Comparison of ENCODE assay signal across 11 cellular contexts in the genomic region with DNA sequence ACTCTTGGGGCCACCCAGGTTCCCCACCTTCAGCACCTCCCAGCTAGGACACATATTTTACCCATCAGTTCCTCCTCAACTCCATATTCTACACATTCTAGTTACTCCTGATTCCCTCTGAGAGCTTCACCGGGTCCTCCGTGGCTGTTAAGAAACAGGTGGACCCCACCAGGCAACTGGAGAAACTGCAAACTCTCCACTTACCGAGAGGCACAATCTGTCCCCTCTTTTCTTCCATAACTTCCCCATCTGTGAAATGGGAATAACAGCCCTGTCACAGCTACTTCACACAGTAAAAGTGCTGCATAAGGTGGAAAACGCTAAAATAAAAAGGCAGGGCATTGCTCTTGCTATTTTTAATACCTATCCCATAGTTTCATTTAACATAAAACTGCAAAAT. TPM values are rescaled to one million over a fixed set of nuclear protein-coding genes. Genes with fewer than 3 reads are reported as not detected.
DNase-seq lines count a peak whose midpoint lies in the region; ATAC-seq and TF ChIP-seq lines count a peak whose summit lies in the region.
"Had no signal": no experiment of that assay in that cellular context is flagged by ENCODE, and none has a peak within 500 bp of the region (broad histone marks: within the 10 kb centered on the region; RNA-seq: fewer than 3 reads in every experiment).

No MANE protein-coding gene starts in this region.

- no peaks in the 10 kb centered on the region for H3K9me2 ChIP-seq in PC-9 (ENCODE audit: insufficient read depth)

- H3K9me3 ChIP-seq in A673 (ENCODE audit: low read depth, low read length, poor library complexity, severe bottlenecking): no peaks in the 10 kb centered on the region
- no peaks in the 10 kb centered on the region for H3K9me3 ChIP-seq in PC-9 (ENCODE audit: insufficient read depth, low read depth)
- no peaks in the 10 kb centered on the region for H3K9me3 ChIP-seq in gastroesophageal sphincter
- no peaks in the 10 kb centered on the region for H3K9me3 ChIP-seq in ovary

- H3K4me2 ChIP-seq in PC-9: peak overlapping the region; percentile 77; the same call in 1 of the 2 replicates

- BruUV-seq in A673 (replicated peaks; lab: Mats Ljungman, UMichigan): no TSS peak
- no TSS peak for BruUV-seq in PC-9 (replicated peaks; lab: Mats Ljungman, UMichigan)

- H3K4me3 ChIP-seq in A673 (ENCODE audit: low read depth, low read length, poor library complexity, severe bottlenecking) (peak overlapping the region; percentile 51), PC-9 (no peak overlapping the region), gastroesophageal sphincter (peak overlapping the region; percentile 46 to 59), ovary (peak overlapping the region; percentile 67)

- no peaks in the 10 kb centered on the region for H3K27me3 ChIP-seq in A673 (replicated peaks; ENCODE audit: insufficient read depth, low read depth, low read length, poor library complexity)
- no peaks in the 10 kb centered on the region for H3K27me3 ChIP-seq in PC-9 (ENCODE audit: insufficient read depth, low read depth)
- H3K27me3 ChIP-seq in gastroesophageal sphincter: no peaks in the 10 kb centered on the region
- H3K27me3 ChIP-seq in ovary: no peaks in the 10 kb centered on the region

- TF ChIP-seq CTCF in A673 (conservative IDR thresholded peaks at IDR 0.05; ENCODE audit: low read depth, low read length) (no peak), PC-9 (conservative IDR thresholded peaks at IDR 0.05) (no peak), gastroesophageal sphincter (IDR thresholded peaks at IDR 0.05) (no peak), ovary (IDR thresholded peaks at IDR 0.05) (no peak)

- TF ChIP-seq EP300 in gastroesophageal sphincter (IDR thresholded peaks at IDR 0.05): no peak
- TF ChIP-seq EP300 in ovary (IDR thresholded peaks at IDR 0.05): no peak

- POLR2A ChIA-PET in A673 (lab: Charles Lee; ENCODE audit: low non-redundant PET) (no interaction called here), PC-9 (lab: Charles Lee; ENCODE audit: unreplicated experiment) (no interaction called here), HEK293T (lab: Yijun Ruan, JAX) (interaction anchor here (0.8 to 4.1 kb wide), 7 partner anchors 23 to 124 kb away, joined by 3 to 28 read pairs (median 4); partner anchors contain the start of genes ACIN1 and C14orf119)

- no peak for DNase-seq in A673 (ENCODE audit: low spot score)
- DNase-seq in PC-9: no peak
- no peak for DNase-seq in ovary
- no peak for DNase-seq in HEK293T (ENCODE audit: extremely low spot score)
- no peak for DNase-seq in HUDEP-2 (lab: John Stamatoyannopoulos, UW; ENCODE audit: unreplicated experiment in 76 of 76)
- DNase-seq in NCI-H226: no peak
- DNase-seq: NCI-H1436 had no signal

- H3K36me3 ChIP-seq in A673 (ENCODE audit: insufficient read depth, low read length, poor library complexity, severe bottlenecking): no peaks in the 10 kb centered on the region
- H3K36me3 ChIP-seq in PC-9 (ENCODE audit: low read depth): no peaks in the 10 kb centered on the region
- no peaks in the 10 kb centered on the region for H3K36me3 ChIP-seq in gastroesophageal sphincter
- H3K36me3 ChIP-seq in ovary: no peaks in the 10 kb centered on the region

- H3K27ac ChIP-seq in A673 (ENCODE audit: low read depth, low read length, poor library complexity, severe bottlenecking) (no peak overlapping the region), PC-9 (no peak overlapping the region), gastroesophageal sphincter (peak overlapping the region in 3 of 4 donors; percentile 70 to 79 (median 78)), ovary (no peak overlapping the region)

- no peaks in the 10 kb centered on the region for H3F3A ChIP-seq in PC-9 (ENCODE audit: insufficient read depth, low read depth)

- H3K4me1 ChIP-seq in A673 (ENCODE audit: insufficient read depth, low read length, poor library complexity, severe bottlenecking): peaks cover 15% of the 10 kb centered on the region
- peaks cover 15% of the 10 kb centered on the region for H3K4me1 ChIP-seq in PC-9 (replicated peaks; ENCODE audit: insufficient read depth)
- H3K4me1 ChIP-seq in gastroesophageal sphincter: peaks cover 0 to 60% (median 0%) of the 10 kb centered on the region in 3 donors
- H3K4me1 ChIP-seq in ovary (ENCODE audit: insufficient read depth): peaks cover 3% of the 10 kb centered on the region

- intact Hi-C loops in A673 (cut with micrococcal nuclease; ENCODE audit: unreplicated experiment): no loop called here
- intact Hi-C loops in PC-9 (cut with micrococcal nuclease; ENCODE audit: unreplicated experiment): no loop called here
- intact Hi-C loops in ovary (cut with DNase I): no loop called here

- no peak for ATAC-seq in gastroesophageal sphincter
- no peak for ATAC-seq in HG03342 (IDR thresholded peaks at IDR 0.05; ENCODE audit: unreplicated experiment)

- no peaks in the 10 kb centered on the region for H3K79me2 ChIP-seq in PC-9 (ENCODE audit: low read depth)

- 31 to 42% methylated on average over 4 of the region's 4 CpGs for WGBS in gastroesophageal sphincter (ENCODE audit: low coverage in 1 of 2), 2 donors
- WGBS in ovary, 3 donors: 8 to 11% (median 9%) methylated on average over 4 of the region's 4 CpGs

- CTCF ChIA-PET in A673 (lab: Charles Lee): interaction anchor here (1.0 to 1.9 kb wide), 2 partner anchors 27 to 61 kb away, joined by 3 to 20 read pairs; no protein-coding TSS in a partner anchor
- CTCF ChIA-PET in PC-9 (lab: Charles Lee): interaction anchor here (0.6 to 2.1 kb wide), 2 partner anchors 55 to 61 kb away, joined by 3 to 13 read pairs; no protein-coding TSS in a partner anchor
- CTCF ChIA-PET in HEK293T (lab: Yijun Ruan, JAX): interaction anchor here (0.6 to 2.7 kb wide), 5 partner anchors 60 to 147 kb away, joined by 3 to 15 read pairs (median 4); no protein-coding TSS in a partner anchor

- H2AFZ ChIP-seq in PC-9: no peak overlapping the region

- H4K20me1 ChIP-seq in PC-9 (ENCODE audit: insufficient read depth): no peaks in the 10 kb centered on the region

- no peak for TF ChIP-seq POLR2A in gastroesophageal sphincter (IDR thresholded peaks at IDR 0.05)
- no peak for TF ChIP-seq POLR2A in ovary (IDR thresholded peaks at IDR 0.05)

TF ChIP-seq in HEK293T, 16 proteins besides CTCF, POLR2A, EP300 and RAD21:
- no peak for TF ChIP-seq CTBP1 (IDR thresholded peaks at IDR 0.05; ENCODE audit: borderline replicate concordance)
- TF ChIP-seq TARDBP (IDR thresholded peaks at IDR 0.05): no peak
- TF ChIP-seq SP1 (IDR thresholded peaks at IDR 0.05): no peak
TF ChIP-seq in HEK293T: peak in this region for 0.

RNA-seq across cellular contexts. Expression of gene SLC7A8, which starts 1.5 kb away (rescaled TPM):
- total RNA-seq in A673 (2021) (18.3 and 24.8 TPM in 2 replicates), PC-9 (2021) (2.0 and 3.6 TPM in 2 replicates), gastroesophageal sphincter (10 to 100 TPM; 21.6 to 56.7 (median 32.2) TPM), ovary (100 to 1,000 TPM in 3 of 7 donors, 10 to 100 TPM in 4; 51.1 to 161 (median 95.4) TPM)
- 100 to 1,000 TPM in 1 of 2 donors, 10 to 100 TPM in 1; 45.9 to 104 TPM for polyA plus RNA-seq in ovary

RNA-seq across cellular contexts. Expression of gene RNF212B, which starts 55.8 kb away (rescaled TPM):
- total RNA-seq in A673 (2021) (not detected in 2 replicates), PC-9 (2021) (not detected in 2 replicates), gastroesophageal sphincter (not detected), ovary (not detected)
- polyA plus RNA-seq in ovary: not detected
- total RNA-seq: frontal cortex; naive thymus-derived CD8-positive, alpha-beta T cell had no signal
- polyA plus RNA-seq: naive thymus-derived CD8-positive, alpha-beta T cell had no signal

Comparison
In these comparisons a context has a peak if more than half of its experiments do, and no peak if none do; other contexts are left out.
1. H3K27ac ChIP-seq: peak in gastroesophageal sphincter (3 of 4); none in A673 (single experiment), PC-9 (single experiment) and ovary (0 of 2).